1 cellular context compared by ENCODE assay signal in the genomic region with DNA sequence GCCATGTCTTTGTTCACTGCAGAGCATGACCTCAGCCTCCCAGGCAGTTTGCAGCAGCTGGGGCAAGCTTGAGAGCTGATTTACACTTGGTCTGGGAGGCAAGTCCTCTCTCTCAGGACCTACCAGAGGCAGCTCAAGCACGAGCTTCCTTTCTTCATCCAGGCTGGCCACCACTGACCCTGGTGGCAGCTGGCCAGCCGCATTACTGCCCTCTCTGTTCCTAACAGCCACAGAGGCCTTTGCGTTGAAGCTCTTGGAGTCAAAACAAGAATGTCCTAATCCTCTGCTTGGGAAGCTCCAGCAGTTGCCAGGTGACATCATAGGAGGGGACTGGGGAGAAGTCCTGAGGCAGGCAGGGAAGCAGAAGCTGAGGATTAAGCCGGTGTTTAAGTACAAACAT.
TF ChIP-seq lines count a peak whose summit lies in the region.

No MANE protein-coding gene starts in this region.

TF ChIP-seq in liver, 16 proteins besides CTCF, POLR2A, EP300 and RAD21 (continued from another document):
- TF ChIP-seq, protein P1, sequence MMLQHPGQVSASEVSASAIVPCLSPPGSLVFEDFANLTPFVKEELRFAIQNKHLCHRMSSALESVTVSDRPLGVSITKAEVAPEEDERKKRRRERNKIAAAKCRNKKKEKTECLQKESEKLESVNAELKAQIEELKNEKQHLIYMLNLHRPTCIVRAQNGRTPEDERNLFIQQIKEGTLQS (IDR thresholded peaks at IDR 0.05): no peak
- no peak for TF ChIP-seq TAF1 (conservative IDR thresholded peaks at IDR 0.05)
